ENCODE assay signal across 19 cellular contexts in genomic region chr11:2570211-2570811, GRCh38.
"Had no signal": no experiment of that assay in that cellular context is flagged by ENCODE, and none has a peak within 500 bp of the region (broad histone marks: within the 10 kb centered on the region; RNA-seq: fewer than 3 reads in every experiment).

No MANE protein-coding gene starts in this region.

- ATAC-seq: activated T-cell treated with anti-CD3 and anti-CD28 coated beads, Interleukin-2, amount 50 U/mL, for 4 hours; gastroesophageal sphincter; naive thymus-derived CD4-positive, alpha-beta T cell; stimulated activated effector memory CD8-positive, alpha-beta T cell treated with anti-CD3 and anti-CD28 coated beads, Interleukin-12 subunit alpha, Interleukin-12 subunit beta, amount 100 ng/mL, for 72 hours; WTC11 had no signal

- H3K36me3 ChIP-seq: ascending aorta, brain microvascular endothelial cell, gastroesophageal sphincter, suprapubic skin, tibial nerve had no signal

- H3K27me3 ChIP-seq: ascending aorta, brain microvascular endothelial cell, gastroesophageal sphincter, stomach, suprapubic skin, tibial nerve had no signal

- H3K27ac ChIP-seq: ascending aorta, brain microvascular endothelial cell, coronary artery, epithelial cell of prostate, gastroesophageal sphincter, stomach, suprapubic skin, tibial nerve had no signal

- H3K4me3 ChIP-seq: ascending aorta, coronary artery, gastroesophageal sphincter, lung, stomach, suprapubic skin, tibial nerve had no signal

- H3K4me1 ChIP-seq: ascending aorta, gastroesophageal sphincter, suprapubic skin had no signal

- DNase-seq: activated CD4-positive, alpha-beta T cell treated with anti-CD3 and anti-CD28 coated beads, Interleukin-2, amount 50 U/mL, for 48 hours; activated CD8-positive, alpha-beta memory T cell treated with anti-CD3 and anti-CD28 coated beads, Interleukin-2, amount 50 U/mL, for 48 hours; activated naive CD4-positive, alpha-beta T cell treated with anti-CD3 and anti-CD28 coated beads for 36 hours; activated T-cell treated with anti-CD3 and anti-CD28 coated beads, Interleukin-2, amount 50 U/mL, for 4 hours; brain microvascular endothelial cell; naive thymus-derived CD4-positive, alpha-beta T cell; small intestine; stimulated activated CD4-positive, alpha-beta T cell treated with anti-CD3 and anti-CD28 coated beads, Interleukin-2, amount 100 ng/mL, for 24 hours; stomach; T1000 had no signal

- H3K9me3 ChIP-seq: ascending aorta, gastroesophageal sphincter, stomach, suprapubic skin, tibial nerve had no signal
